In genomic region chr16:69466547-69466946, GRCh38 we compare ENCODE assay signal across 1 cellular context.
TF ChIP-seq lines count a peak whose summit lies in the region.

No MANE protein-coding gene starts in this region.

TF ChIP-seq in SK-N-SH treated with all-trans-retinoic acid at 6 μM for 48 hours, 23 proteins besides CTCF, POLR2A, EP300 and RAD21 (continued from another document):
- TF ChIP-seq OSR1 (CRISPR knock-in tag; IDR thresholded peaks at IDR 0.05), result no peak
- no peak for TF ChIP-seq TCF4 (CRISPR knock-in tag; IDR thresholded peaks at IDR 0.05; ENCODE audit: borderline replicate concordance)
